ENCODE assay signal across 4 cellular contexts in the genomic region with DNA sequence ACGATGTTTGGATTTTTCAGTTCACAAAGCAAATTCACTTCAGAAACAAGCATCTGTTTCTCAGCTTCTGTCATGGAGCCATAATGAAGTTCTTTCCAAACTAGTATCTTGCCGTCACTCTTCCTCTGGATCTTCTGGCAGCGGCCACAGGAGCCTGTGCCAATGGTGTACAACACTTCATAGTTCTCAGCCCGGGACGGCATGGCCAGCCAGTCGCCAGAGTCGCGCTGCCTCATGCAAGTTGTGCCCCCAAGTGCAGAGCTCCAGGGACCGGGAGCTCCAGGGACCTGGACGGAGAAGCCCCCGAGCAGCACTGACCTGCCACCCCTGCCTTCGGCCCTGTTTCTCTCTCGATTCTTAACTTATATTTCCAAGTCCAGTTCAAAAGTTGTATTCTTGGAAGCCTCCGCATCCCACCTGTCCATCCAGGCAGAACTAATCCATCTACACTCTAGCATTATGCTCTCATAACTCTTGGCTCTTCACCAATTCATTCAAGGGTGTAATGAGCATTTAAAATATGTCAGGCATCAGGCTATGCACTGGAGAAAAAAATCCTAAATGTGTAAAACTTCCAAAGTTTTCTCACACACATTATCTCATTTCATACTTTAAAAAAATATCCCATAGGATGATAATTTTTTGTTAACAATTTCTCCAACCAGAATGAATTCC. TPM values are rescaled to one million over a fixed set of nuclear protein-coding genes. Genes with fewer than 3 reads are reported as not detected.
"Had no signal": no experiment of that assay in that cellular context is flagged by ENCODE, and none has a peak within 500 bp of the region (broad histone marks: within the 10 kb centered on the region; RNA-seq: fewer than 3 reads in every experiment).

No MANE protein-coding gene starts in this region.

RNA-seq across cellular contexts. Expression of a gene that starts 30.5 kb away (rescaled TPM):
- total RNA-seq: LHCN-M2, MCF 10A, Peyer's patch, SK-MEL-5 had no signal
